23 cellular contexts compared by ENCODE assay signal in the genomic region with DNA sequence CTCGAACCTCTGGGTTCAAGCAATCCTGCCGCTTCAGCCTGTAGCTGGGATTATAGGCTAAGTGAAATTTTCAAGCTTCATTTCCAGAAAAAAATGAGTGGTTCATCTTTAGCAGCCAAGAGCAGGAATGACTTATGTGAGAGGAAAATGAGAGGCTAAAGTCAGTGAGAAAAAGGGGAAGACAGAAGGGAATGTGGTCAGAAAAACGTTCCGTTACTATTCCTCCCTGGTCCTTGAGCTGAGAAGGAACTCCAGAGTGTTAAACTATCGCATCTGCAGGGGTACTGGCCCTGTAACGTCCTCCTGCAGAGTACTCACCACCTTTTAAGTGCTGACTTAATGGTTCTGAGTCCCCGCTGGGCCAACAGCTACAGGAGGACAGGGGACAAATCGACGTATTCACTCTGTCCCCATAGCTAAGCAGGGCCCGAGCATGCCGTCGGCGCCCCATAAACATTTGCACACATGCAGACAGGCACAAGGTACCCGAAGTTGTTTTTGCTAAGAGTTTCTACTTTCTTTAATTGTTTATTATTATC.
"Had no signal": no experiment of that assay in that cellular context is flagged by ENCODE, and none has a peak within 500 bp of the region (broad histone marks: within the 10 kb centered on the region; RNA-seq: fewer than 3 reads in every experiment).

No MANE protein-coding gene starts in this region.

- H3K4me1 Mint-ChIP-seq: stimulated activated effector memory CD8-positive, alpha-beta T cell treated with anti-CD3 and anti-CD28 coated beads, Interleukin-12 subunit alpha, Interleukin-12 subunit beta, amount 100 ng/mL, for 72 hours had no signal

- DNase-seq: activated B cell treated with CpG ODN at 0.5 μM for 24 hours; activated CD4-positive, alpha-beta T cell treated with anti-CD3 and anti-CD28 coated beads for 36 hours; activated CD4-positive, alpha-beta T cell treated with anti-CD3 and anti-CD28 coated beads, Interleukin-2, amount 50 U/mL, for 4 hours; activated CD8-positive, alpha-beta memory T cell treated with anti-CD3 and anti-CD28 coated beads for 24 hours; activated CD8-positive, alpha-beta memory T cell treated with anti-CD3 and anti-CD28 coated beads, Interleukin-2, amount 50 U/mL, for 4 hours; activated naive CD4-positive, alpha-beta T cell treated with anti-CD3 and anti-CD28 coated beads, Interleukin-2, amount 10 ng/mL, durations not matched to agents 7 days and 5 days; activated T-cell treated with anti-CD3 and anti-CD28 coated beads, Interleukin-2, amount 50 U/mL, for 4 hours; amygdala; dermis blood vessel endothelial cell; effector CD8-positive, alpha-beta T cell; hypothalamus; islet precursor cell; left cardiac atrium; naive B cell; occipital lobe; right lobe of liver; stimulated activated CD4-positive, alpha-beta T cell treated with anti-CD3 and anti-CD28 coated beads, Interleukin-2, amount 100 ng/mL, for 24 hours; stimulated activated naive CD8-positive, alpha-beta T cell treated with anti-CD3 and anti-CD28 coated beads, Interleukin-15, amount 100 ng/mL, for 72 hours; T-helper 9 cell; tibial artery had no signal

- H3K4me1 ChIP-seq: right lobe of liver, tibial artery had no signal

- H3K27ac ChIP-seq: right lobe of liver, skin epidermis, tibial artery had no signal

- H3K27ac Mint-ChIP-seq: activated B cell treated with CpG ODN at 0.5 μM for 24 hours; activated CD4-positive, alpha-beta T cell treated with anti-CD3 and anti-CD28 coated beads for 36 hours; activated naive CD4-positive, alpha-beta T cell treated with anti-CD3 and anti-CD28 coated beads, Interleukin-2, amount 10 ng/mL, durations not matched to agents 7 days and 5 days; memory B cell; stimulated activated effector memory CD8-positive, alpha-beta T cell treated with anti-CD3 and anti-CD28 coated beads, Interleukin-12 subunit alpha, Interleukin-12 subunit beta, amount 100 ng/mL, for 72 hours; stimulated activated naive CD8-positive, alpha-beta T cell treated with anti-CD3 and anti-CD28 coated beads, Interleukin-15, amount 100 ng/mL, for 72 hours had no signal

- H3K36me3 ChIP-seq: right lobe of liver, tibial artery had no signal

- H3K36me3 Mint-ChIP-seq: activated naive CD4-positive, alpha-beta T cell treated with anti-CD3 and anti-CD28 coated beads, Interleukin-2, amount 10 ng/mL, durations not matched to agents 7 days and 5 days; memory B cell; stimulated activated effector memory CD8-positive, alpha-beta T cell treated with anti-CD3 and anti-CD28 coated beads, Interleukin-12 subunit alpha, Interleukin-12 subunit beta, amount 100 ng/mL, for 72 hours had no signal

- H3K9me3 ChIP-seq: right lobe of liver, tibial artery had no signal

- H3K27me3 Mint-ChIP-seq: activated B cell treated with CpG ODN at 0.5 μM for 24 hours, memory B cell, naive B cell had no signal

- H3K27me3 ChIP-seq: right lobe of liver, tibial artery had no signal

- H3K4me3 Mint-ChIP-seq: activated B cell treated with CpG ODN at 0.5 μM for 24 hours; activated CD4-positive, alpha-beta T cell treated with anti-CD3 and anti-CD28 coated beads for 36 hours; activated naive CD4-positive, alpha-beta T cell treated with anti-CD3 and anti-CD28 coated beads, Interleukin-2, amount 10 ng/mL, durations not matched to agents 7 days and 5 days; activated T-cell treated with anti-CD3 and anti-CD28 coated beads, Interleukin-2, amount 50 U/mL, for 4 hours; memory B cell; naive B cell; stimulated activated effector memory CD8-positive, alpha-beta T cell treated with anti-CD3 and anti-CD28 coated beads, Interleukin-12 subunit alpha, Interleukin-12 subunit beta, amount 100 ng/mL, for 72 hours; stimulated activated naive CD8-positive, alpha-beta T cell treated with anti-CD3 and anti-CD28 coated beads, Interleukin-15, amount 100 ng/mL, for 72 hours had no signal

- H3K9me3 Mint-ChIP-seq: activated B cell treated with CpG ODN at 0.5 μM for 24 hours; activated naive CD4-positive, alpha-beta T cell treated with anti-CD3 and anti-CD28 coated beads, Interleukin-2, amount 10 ng/mL, durations not matched to agents 7 days and 5 days; activated T-cell treated with anti-CD3 and anti-CD28 coated beads, Interleukin-2, amount 50 U/mL, for 4 hours; memory B cell; naive B cell; stimulated activated effector memory CD8-positive, alpha-beta T cell treated with anti-CD3 and anti-CD28 coated beads, Interleukin-12 subunit alpha, Interleukin-12 subunit beta, amount 100 ng/mL, for 72 hours; stimulated activated naive CD8-positive, alpha-beta T cell treated with anti-CD3 and anti-CD28 coated beads, Interleukin-15, amount 100 ng/mL, for 72 hours had no signal

- H3K4me3 ChIP-seq: right lobe of liver, skin epidermis, tibial artery had no signal
